Comparison of ENCODE assay signal across 1 cellular context in the genomic region with DNA sequence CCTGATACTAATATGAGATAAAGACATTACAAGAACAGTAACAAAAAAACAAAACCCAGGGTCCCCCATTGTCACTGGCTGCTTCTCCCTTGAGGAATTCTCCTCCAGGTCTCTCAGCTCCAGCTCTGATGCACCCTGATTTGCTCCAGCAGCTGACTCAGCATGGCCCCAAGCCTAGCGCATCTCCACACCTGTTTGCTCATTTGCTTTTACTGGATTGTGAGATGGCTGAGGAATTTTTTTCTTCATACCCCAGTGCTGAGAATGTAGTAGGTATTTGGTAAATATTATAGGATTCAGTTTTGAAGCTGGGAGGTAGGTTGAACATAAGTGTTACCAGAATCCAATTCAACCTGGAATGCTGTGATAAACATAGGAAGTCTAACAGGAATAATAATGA.
TF ChIP-seq lines count a peak whose summit lies in the region.

No MANE protein-coding gene starts in this region.

TF ChIP-seq in IMR-90, 13 proteins besides CTCF, POLR2A, EP300 and RAD21 (continued from another document):
- TF ChIP-seq, protein P1, sequence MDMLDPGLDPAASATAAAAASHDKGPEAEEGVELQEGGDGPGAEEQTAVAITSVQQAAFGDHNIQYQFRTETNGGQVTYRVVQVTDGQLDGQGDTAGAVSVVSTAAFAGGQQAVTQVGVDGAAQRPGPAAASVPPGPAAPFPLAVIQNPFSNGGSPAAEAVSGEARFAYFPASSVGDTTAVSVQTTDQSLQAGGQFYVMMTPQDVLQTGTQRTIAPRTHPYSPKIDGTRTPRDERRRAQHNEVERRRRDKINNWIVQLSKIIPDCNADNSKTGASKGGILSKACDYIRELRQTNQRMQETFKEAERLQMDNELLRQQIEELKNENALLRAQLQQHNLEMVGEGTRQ (IDR thresholded peaks at IDR 0.05; ENCODE audit: low read depth, low read length) = no peak
- TF ChIP-seq RFX5 (IDR thresholded peaks at IDR 0.05; ENCODE audit: low read depth, low read length) (no peak), MXI1 (IDR thresholded peaks at IDR 0.05; ENCODE audit: borderline replicate concordance, low read depth, low read length) (no peak), FOS (IDR thresholded peaks at IDR 0.05; ENCODE audit: low read depth, low read length) (no peak), MAFK (IDR thresholded peaks at IDR 0.05; ENCODE audit: low read depth, low read length) (no peak), CEBPB (IDR thresholded peaks at IDR 0.05; ENCODE audit: low read depth, low read length) (no peak), CHD1 (IDR thresholded peaks at IDR 0.05; ENCODE audit: low read depth, low read length) (no peak), BHLHE40 (IDR thresholded peaks at IDR 0.05; ENCODE audit: low read depth, low read length) (no peak), SMC3 (IDR thresholded peaks at IDR 0.05; ENCODE audit: low read depth, low read length) (no peak), RCOR1 (IDR thresholded peaks at IDR 0.05; ENCODE audit: insufficient replicate concordance, low read length) (no peak)
- TF ChIP-seq, protein P2, sequence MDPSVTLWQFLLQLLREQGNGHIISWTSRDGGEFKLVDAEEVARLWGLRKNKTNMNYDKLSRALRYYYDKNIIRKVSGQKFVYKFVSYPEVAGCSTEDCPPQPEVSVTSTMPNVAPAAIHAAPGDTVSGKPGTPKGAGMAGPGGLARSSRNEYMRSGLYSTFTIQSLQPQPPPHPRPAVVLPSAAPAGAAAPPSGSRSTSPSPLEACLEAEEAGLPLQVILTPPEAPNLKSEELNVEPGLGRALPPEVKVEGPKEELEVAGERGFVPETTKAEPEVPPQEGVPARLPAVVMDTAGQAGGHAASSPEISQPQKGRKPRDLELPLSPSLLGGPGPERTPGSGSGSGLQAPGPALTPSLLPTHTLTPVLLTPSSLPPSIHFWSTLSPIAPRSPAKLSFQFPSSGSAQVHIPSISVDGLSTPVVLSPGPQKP (IDR thresholded peaks at IDR 0.05; ENCODE audit: borderline replicate concordance, low read depth, low read length) = no peak
